ENCODE assay signal across 1 cellular context in the genomic region with DNA sequence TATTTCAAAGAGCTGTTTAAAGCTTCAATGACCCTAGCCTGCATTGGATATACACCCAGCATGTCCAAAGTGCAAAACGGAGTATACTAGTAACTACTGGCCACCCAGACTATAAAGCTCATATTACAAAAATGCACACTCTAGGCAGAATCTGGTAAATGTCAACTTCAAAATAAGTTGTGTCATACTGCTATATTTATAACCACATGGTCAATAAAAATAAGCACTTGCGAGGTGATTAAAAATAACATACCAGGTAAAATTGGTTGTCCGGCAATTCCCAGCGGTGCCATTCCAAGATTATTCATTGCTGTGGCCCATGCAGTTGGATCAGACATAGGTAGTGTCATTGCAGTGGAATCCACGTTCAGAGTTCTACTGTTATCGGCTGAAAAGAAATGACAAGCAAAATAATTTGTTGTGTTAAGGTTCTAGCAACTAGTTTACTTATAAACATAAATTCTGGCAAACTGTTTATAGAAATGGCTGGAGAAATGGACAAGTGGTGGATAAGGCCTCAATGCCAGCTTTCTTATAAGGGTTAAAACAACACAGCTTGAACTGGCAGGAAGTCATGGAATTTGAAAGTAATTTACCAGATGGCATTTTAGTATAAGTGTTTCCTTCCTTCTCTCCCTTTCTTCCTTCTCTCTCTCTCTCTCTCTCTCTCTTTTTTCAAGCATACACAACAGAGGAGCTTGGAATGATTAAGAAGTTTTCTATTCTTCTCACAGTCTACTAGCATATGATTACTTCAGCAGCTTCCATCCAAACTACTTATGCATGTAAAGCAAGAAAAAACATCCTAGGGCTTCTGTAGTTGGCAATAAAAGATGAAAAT.
TF ChIP-seq lines count a peak whose summit lies in the region.

No MANE protein-coding gene starts in this region.

TF ChIP-seq in GM23338, 12 proteins besides CTCF, POLR2A, EP300 and RAD21 (continued from another document):
- TF ChIP-seq, protein P1, sequence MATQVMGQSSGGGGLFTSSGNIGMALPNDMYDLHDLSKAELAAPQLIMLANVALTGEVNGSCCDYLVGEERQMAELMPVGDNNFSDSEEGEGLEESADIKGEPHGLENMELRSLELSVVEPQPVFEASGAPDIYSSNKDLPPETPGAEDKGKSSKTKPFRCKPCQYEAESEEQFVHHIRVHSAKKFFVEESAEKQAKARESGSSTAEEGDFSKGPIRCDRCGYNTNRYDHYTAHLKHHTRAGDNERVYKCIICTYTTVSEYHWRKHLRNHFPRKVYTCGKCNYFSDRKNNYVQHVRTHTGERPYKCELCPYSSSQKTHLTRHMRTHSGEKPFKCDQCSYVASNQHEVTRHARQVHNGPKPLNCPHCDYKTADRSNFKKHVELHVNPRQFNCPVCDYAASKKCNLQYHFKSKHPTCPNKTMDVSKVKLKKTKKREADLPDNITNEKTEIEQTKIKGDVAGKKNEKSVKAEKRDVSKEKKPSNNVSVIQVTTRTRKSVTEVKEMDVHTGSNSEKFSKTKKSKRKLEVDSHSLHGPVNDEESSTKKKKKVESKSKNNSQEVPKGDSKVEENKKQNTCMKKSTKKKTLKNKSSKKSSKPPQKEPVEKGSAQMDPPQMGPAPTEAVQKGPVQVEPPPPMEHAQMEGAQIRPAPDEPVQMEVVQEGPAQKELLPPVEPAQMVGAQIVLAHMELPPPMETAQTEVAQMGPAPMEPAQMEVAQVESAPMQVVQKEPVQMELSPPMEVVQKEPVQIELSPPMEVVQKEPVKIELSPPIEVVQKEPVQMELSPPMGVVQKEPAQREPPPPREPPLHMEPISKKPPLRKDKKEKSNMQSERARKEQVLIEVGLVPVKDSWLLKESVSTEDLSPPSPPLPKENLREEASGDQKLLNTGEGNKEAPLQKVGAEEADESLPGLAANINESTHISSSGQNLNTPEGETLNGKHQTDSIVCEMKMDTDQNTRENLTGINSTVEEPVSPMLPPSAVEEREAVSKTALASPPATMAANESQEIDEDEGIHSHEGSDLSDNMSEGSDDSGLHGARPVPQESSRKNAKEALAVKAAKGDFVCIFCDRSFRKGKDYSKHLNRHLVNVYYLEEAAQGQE (IDR thresholded peaks at IDR 0.05; ENCODE audit: unreplicated experiment) = no peak
- TF ChIP-seq ZNF462 (CRISPR knock-in tag; IDR thresholded peaks at IDR 0.05) (no peak), ZNF331 (CRISPR knock-in tag; IDR thresholded peaks at IDR 0.05; ENCODE audit: low read depth) (no peak), POLR2AphosphoS5 (IDR thresholded peaks at IDR 0.05; ENCODE audit: low read depth) (no peak), STAT1 (IDR thresholded peaks at IDR 0.05; ENCODE audit: unreplicated experiment) (no peak), EZH2phosphoT487 (IDR thresholded peaks at IDR 0.05; ENCODE audit: unreplicated experiment) (no peak), CREB1 (CRISPR knock-in tag; IDR thresholded peaks at IDR 0.05; ENCODE audit: low read depth) (no peak)
TF ChIP-seq in GM23338: peak in this region for 0.
